In the genomic region with DNA sequence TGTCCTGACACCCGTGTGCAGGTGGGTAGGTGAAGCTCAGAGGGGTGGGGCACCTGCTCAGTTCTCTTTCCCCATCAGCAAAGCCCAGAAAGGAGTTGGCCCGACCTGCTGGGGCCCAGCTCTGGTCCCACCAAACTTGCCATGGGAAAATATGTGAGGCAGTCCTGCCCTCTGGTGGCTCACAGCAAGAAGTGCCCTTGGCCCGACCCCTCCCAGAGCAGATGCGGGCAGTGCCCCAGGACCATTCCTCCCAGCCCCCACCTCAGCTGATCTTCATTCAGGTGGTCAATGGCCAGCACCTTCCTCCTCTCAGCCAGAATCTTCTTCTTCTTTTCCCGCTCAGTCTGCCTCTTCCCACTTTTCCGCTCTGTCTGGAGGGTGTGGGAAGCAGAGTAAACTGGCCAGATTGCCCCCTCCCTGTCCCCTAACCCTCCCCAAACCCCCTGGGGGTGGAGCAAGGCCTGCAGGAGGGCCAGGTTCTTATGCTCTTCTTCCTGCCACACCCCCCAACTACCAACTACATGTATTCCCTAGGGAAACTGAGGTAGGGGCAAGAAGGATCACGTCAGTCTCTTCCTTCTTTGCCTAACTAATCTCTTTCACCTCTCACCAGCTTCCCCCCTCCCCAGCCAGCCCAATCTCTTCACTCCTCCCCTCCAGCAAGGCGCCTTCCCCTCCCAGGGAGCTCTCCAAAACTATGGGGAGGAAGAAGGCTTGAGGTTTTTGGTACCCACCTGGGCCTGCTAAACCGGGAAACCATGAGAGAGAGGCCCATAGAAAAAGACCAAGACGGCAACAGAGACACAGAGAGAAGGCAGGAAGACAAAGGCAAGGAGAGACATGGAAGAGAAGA, we compare ENCODE assay signal across 8 cellular contexts. TPM values are rescaled to one million over a fixed set of nuclear protein-coding genes. Genes with fewer than 3 reads are reported as not detected.
DNase-seq lines count a peak whose midpoint lies in the region; ATAC-seq and TF ChIP-seq lines count a peak whose summit lies in the region.

No MANE protein-coding gene starts in this region.

- H3K14ac ChIP-seq in neuronal stem cell (ENCODE audit: low read length) = peak overlapping the region; percentile 90

- H3K23ac ChIP-seq in neuronal stem cell (ENCODE audit: low read depth, low read length, poor library complexity) = peak overlapping the region; percentile 86

- peak overlapping the region; percentile 93 for H4K8ac ChIP-seq in neuronal stem cell (ENCODE audit: low read depth, low read length)

- H2BK5ac ChIP-seq in neuronal stem cell (ENCODE audit: low read length) = peak overlapping the region; percentile 29

- H3K27me3 ChIP-seq in SU-DHL-6 (ENCODE audit: low read length) (no peaks in the 10 kb centered on the region), fibroblast of lung (ENCODE audit: control insufficient read depth, insufficient read depth, low read length) (peaks cover 15% of the 10 kb centered on the region), neuronal stem cell (ENCODE audit: control insufficient read depth in 3 of 3, insufficient read depth in 3 of 3, low read depth in 1 of 3, low read length in 3 of 3) (peaks cover 0 to 12% (median 0%) of the 10 kb centered on the region in 3 experiments)

- H2BK120ac ChIP-seq in neuronal stem cell (ENCODE audit: low read depth, low read length) = peak overlapping the region; percentile 48

- H3K27me3 Mint-ChIP-seq in stimulated activated memory B cell treated with anti-CD40 and anti-IgM and Interleukin-4, amounts not matched to agents 10 μg/mL and 1 μg/mL and 100 μg/mL, for 72 hours = peaks cover 45% of the 10 kb centered on the region

- no peak overlapping the region for H2AFZ ChIP-seq in SU-DHL-6 (ENCODE audit: low read depth, low read length, severe bottlenecking)
- no peak overlapping the region for H2AFZ ChIP-seq in fibroblast of lung (ENCODE audit: low read length)
- no peak overlapping the region for H2AFZ ChIP-seq in neuronal stem cell (ENCODE audit: low read length)

- no CpG with 5 or more reads among the region's 10 CpGs for WGBS in neuronal stem cell (ENCODE audit: extremely low coverage in 2 of 2, insufficient read length in 2 of 2, insufficient replicate concordance in 1 of 2), 2 donors

- TF ChIP-seq CTCF in SU-DHL-6 (IDR thresholded peaks at IDR 0.05; ENCODE audit: insufficient read depth, low read length, poor library complexity, severe bottlenecking) (peak; percentile 42), fibroblast of lung (conservative IDR thresholded peaks at IDR 0.05 in 1 of 2, IDR thresholded peaks at IDR 0.05 in 1 of 2; ENCODE audit: low read depth in 1 of 2, low read length in 2 of 2) (peak; percentile 74 to 83)

- peak overlapping the region; percentile 75 for H2BK12ac ChIP-seq in neuronal stem cell (ENCODE audit: low read length)

- H4K91ac ChIP-seq in neuronal stem cell (ENCODE audit: low read depth, low read length, poor library complexity) = peak overlapping the region; percentile 16

- H2AK5ac ChIP-seq in neuronal stem cell (ENCODE audit: low read depth, low read length) = peak overlapping the region; percentile 97

- peaks cover 4% of the 10 kb centered on the region for H3K79me1 ChIP-seq in neuronal stem cell (ENCODE audit: low read depth, low read length)

- H3K36me3 Mint-ChIP-seq in stimulated activated memory B cell treated with anti-CD40 and anti-IgM and Interleukin-4, amounts not matched to agents 10 μg/mL and 1 μg/mL and 100 μg/mL, for 72 hours = no peaks in the 10 kb centered on the region

- no peaks in the 10 kb centered on the region for H3F3A ChIP-seq in SU-DHL-6 (ENCODE audit: insufficient read depth)

- peak; percentile 28 to 50 for DNase-seq in NCI-H2081 (lab: John Stamatoyannopoulos, UW)
- no peak for DNase-seq in NCI-H2081 treated with DMSO at 0.1 percent for 48 hours (lab: John Stamatoyannopoulos, UW)
- peak; percentile 87 for DNase-seq in HuH-7.5 (ENCODE audit: low spot score)
- peak; percentile 20 to 47 for DNase-seq in fibroblast of lung (ENCODE audit: low read depth in 2 of 2)
- DNase-seq in neuronal stem cell (ENCODE audit: low spot score) = peak; percentile 59

- no peaks in the 10 kb centered on the region for H3K9me2 ChIP-seq in SU-DHL-6 (replicated peaks; ENCODE audit: insufficient read depth, low read length)

- H3K9me3 ChIP-seq in SU-DHL-6 (ENCODE audit: insufficient read depth, low read length) = no peaks in the 10 kb centered on the region
- H3K9me3 ChIP-seq in fibroblast of lung (ENCODE audit: control insufficient read depth, insufficient read depth, low read depth, low read length) = no peaks in the 10 kb centered on the region
- no peaks in the 10 kb centered on the region for H3K9me3 ChIP-seq in neuronal stem cell (replicated peaks in 1 of 2; ENCODE audit: control insufficient read depth in 2 of 2, insufficient read depth in 1 of 2, low read depth in 1 of 2, low read length in 2 of 2)

- no peak overlapping the region for H3K27ac ChIP-seq in SU-DHL-6 (ENCODE audit: low read depth, low read length)
- H3K27ac ChIP-seq in fibroblast of lung (ENCODE audit: insufficient read depth, low read length) = no peak overlapping the region
- no peak overlapping the region for H3K27ac ChIP-seq in neuronal stem cell (replicated peaks; ENCODE audit: low read length)

- H3K4me1 ChIP-seq in fibroblast of lung (ENCODE audit: control insufficient read depth, extremely low read depth, insufficient read depth, low read length) = no peaks in the 10 kb centered on the region
- peaks cover 0 to 15% of the 10 kb centered on the region in 2 donors for H3K4me1 ChIP-seq in neuronal stem cell (ENCODE audit: control insufficient read depth in 2 of 2, insufficient read depth in 1 of 2, low read depth in 1 of 2, low read length in 2 of 2)

- H3K79me2 ChIP-seq in SU-DHL-6 (ENCODE audit: insufficient read depth, low read length) = no peaks in the 10 kb centered on the region
- H3K79me2 ChIP-seq in fibroblast of lung (ENCODE audit: control insufficient read depth, insufficient read depth, low read length) = no peaks in the 10 kb centered on the region

- no peak overlapping the region for H3K4me3 Mint-ChIP-seq in stimulated activated memory B cell treated with anti-CD40 and anti-IgM and Interleukin-4, amounts not matched to agents 10 μg/mL and 1 μg/mL and 100 μg/mL, for 72 hours

- H3K4me3 ChIP-seq in SU-DHL-6 (ENCODE audit: insufficient read depth, low read length, poor library complexity, severe bottlenecking) = no peak overlapping the region
- H3K4me3 ChIP-seq in fibroblast of lung (replicated peaks in 1 of 4; ENCODE audit: control extremely low read depth in 1 of 4, insufficient read depth in 1 of 4, low read depth in 3 of 4, low read length in 4 of 4) = no peak overlapping the region
- no peak overlapping the region for H3K4me3 ChIP-seq in neuronal stem cell (ENCODE audit: low read length in 2 of 2)

- no peak overlapping the region for H3K27ac Mint-ChIP-seq in stimulated activated memory B cell treated with anti-CD40 and anti-IgM and Interleukin-4, amounts not matched to agents 10 μg/mL and 1 μg/mL and 100 μg/mL, for 72 hours

- H3K9ac ChIP-seq in SU-DHL-6 (ENCODE audit: low read length) (no peak overlapping the region), fibroblast of lung (ENCODE audit: insufficient read depth, low read length) (no peak overlapping the region), neuronal stem cell (ENCODE audit: low read depth, low read length, poor library complexity) (peak overlapping the region; percentile 63)

- no peak overlapping the region for H3K4ac ChIP-seq in neuronal stem cell (ENCODE audit: low read length)

- no peak overlapping the region for H3K4me2 ChIP-seq in SU-DHL-6 (ENCODE audit: low read depth, low read length, poor library complexity, severe bottlenecking)
- no peak overlapping the region for H3K4me2 ChIP-seq in fibroblast of lung (ENCODE audit: extremely low read depth, insufficient read depth, low read length)
- H3K4me2 ChIP-seq in neuronal stem cell (ENCODE audit: insufficient read depth, low read length, poor library complexity, severe bottlenecking) = no peak overlapping the region

- H3K36me3 ChIP-seq in SU-DHL-6 (ENCODE audit: low read length) = no peaks in the 10 kb centered on the region
- no peaks in the 10 kb centered on the region for H3K36me3 ChIP-seq in fibroblast of lung (ENCODE audit: control insufficient read depth, insufficient read depth, low read length)
- H3K36me3 ChIP-seq in neuronal stem cell (replicated peaks in 1 of 2; ENCODE audit: control insufficient read depth in 2 of 2, insufficient read depth in 2 of 2, low read length in 2 of 2) = no peaks in the 10 kb centered on the region

- no peak for ATAC-seq in stimulated activated memory B cell treated with anti-CD40 and anti-IgM and Interleukin-4, amounts not matched to agents 10 μg/mL and 1 μg/mL and 100 μg/mL, for 72 hours
- no peak for ATAC-seq in HG03159 (IDR thresholded peaks at IDR 0.05; ENCODE audit: unreplicated experiment)

- H3K9me3 Mint-ChIP-seq in stimulated activated memory B cell treated with anti-CD40 and anti-IgM and Interleukin-4, amounts not matched to agents 10 μg/mL and 1 μg/mL and 100 μg/mL, for 72 hours = no peaks in the 10 kb centered on the region

- H2BK15ac ChIP-seq in neuronal stem cell (ENCODE audit: low read length) = peak overlapping the region; percentile 91

- no peaks in the 10 kb centered on the region for H4K20me1 ChIP-seq in SU-DHL-6 (ENCODE audit: low read depth, low read length)
- H4K20me1 ChIP-seq in fibroblast of lung (ENCODE audit: control insufficient read depth, extremely low read depth, insufficient read depth, low read length) = no peaks in the 10 kb centered on the region

- H3K4me1 Mint-ChIP-seq in stimulated activated memory B cell treated with anti-CD40 and anti-IgM and Interleukin-4, amounts not matched to agents 10 μg/mL and 1 μg/mL and 100 μg/mL, for 72 hours = no peaks in the 10 kb centered on the region

- peak overlapping the region; percentile 94 for H3K18ac ChIP-seq in neuronal stem cell (ENCODE audit: low read length)

RNA-seq across cellular contexts. Expression of gene TNNT2, which starts 15.6 kb away (rescaled TPM):
- total RNA-seq in fibroblast of lung = not detected in 2 replicates
- polyA plus RNA-seq in fibroblast of lung = 0.14 and 1.4 TPM in 2 replicates
- polyA plus RNA-seq in fibroblast of lung (2012) = 2.4 TPM in 1 of 2 replicates, not detected in the other
- polyA minus RNA-seq in fibroblast of lung (ENCODE audit: low replicate concordance) = not detected in 2 replicates
- polyA plus RNA-seq in neuronal stem cell (2013, experiment 1 of 2) = 8.6 TPM
- 10.2 TPM for polyA plus RNA-seq in neuronal stem cell (2013, experiment 2 of 2)

RNA-seq across cellular contexts. Expression of gene LAD1, which starts 37.2 kb away (rescaled TPM):
- not detected in 2 replicates for total RNA-seq in fibroblast of lung
- 0.08 TPM in 1 of 2 replicates, not detected in the other for polyA plus RNA-seq in fibroblast of lung
- polyA plus RNA-seq in fibroblast of lung (2012) = not detected in 2 replicates
- not detected in 2 replicates for polyA minus RNA-seq in fibroblast of lung (ENCODE audit: low replicate concordance)
- polyA plus RNA-seq in neuronal stem cell (2013, experiment 1 of 2) = 0.86 TPM
- polyA plus RNA-seq in neuronal stem cell (2013, experiment 2 of 2) = 0.86 TPM

RNA-seq across cellular contexts. Expression of gene TNNI1, which starts 59.7 kb away (rescaled TPM):
- total RNA-seq in fibroblast of lung = not detected in 2 replicates
- 0.06 and 0.09 TPM in 2 replicates for polyA plus RNA-seq in fibroblast of lung
- polyA plus RNA-seq in fibroblast of lung (2012) = not detected in 2 replicates
- not detected in 2 replicates for polyA minus RNA-seq in fibroblast of lung (ENCODE audit: low replicate concordance)
- polyA plus RNA-seq in neuronal stem cell (2013, experiment 1 of 2) = 3.6 TPM
- 3.4 TPM for polyA plus RNA-seq in neuronal stem cell (2013, experiment 2 of 2)
